20 cellular contexts compared by ENCODE assay signal in the genomic region with DNA sequence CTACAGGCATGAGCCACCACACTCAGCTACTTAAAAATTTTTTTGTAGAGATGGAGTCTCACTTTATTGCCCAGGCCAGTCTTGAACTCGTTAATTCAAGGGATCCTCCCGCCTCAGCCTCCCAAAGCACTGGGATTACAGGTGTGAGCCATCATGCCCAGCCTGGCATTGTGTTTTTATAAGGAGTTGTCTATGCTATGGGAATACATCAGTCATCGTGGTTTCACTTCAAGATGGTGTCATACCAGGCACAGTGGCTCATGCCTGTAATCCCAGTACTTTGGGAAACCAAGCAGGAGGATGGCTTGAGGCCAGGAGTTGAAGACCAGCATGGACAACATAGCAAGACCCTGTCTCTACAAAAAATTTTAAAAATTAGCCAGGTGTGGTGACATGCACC.
"Had no signal": no experiment of that assay in that cellular context is flagged by ENCODE, and none has a peak within 500 bp of the region (broad histone marks: within the 10 kb centered on the region; RNA-seq: fewer than 3 reads in every experiment).

No MANE protein-coding gene starts in this region.

- DNase-seq: activated CD4-positive, alpha-beta memory T cell treated with anti-CD3 and anti-CD28 coated beads, Interleukin-2, amount 10 ng/mL, durations not matched to agents 7 days and 5 days; activated CD4-positive, alpha-beta T cell treated with anti-CD3 and anti-CD28 coated beads for 1 hour; activated CD4-positive, alpha-beta T cell treated with anti-CD3 and anti-CD28 coated beads, Interleukin-2, amount 10 ng/mL, durations not matched to agents 7 days and 5 days; activated naive CD4-positive, alpha-beta T cell; activated T-cell treated with anti-CD3 and anti-CD28 coated beads, Interleukin-2, amount 50 U/mL, for 48 hours; effector CD8-positive, alpha-beta T cell; hippocampal formation; left colon; midbrain; naive thymus-derived CD4-positive, alpha-beta T cell; right cardiac atrium; stimulated activated CD4-positive, alpha-beta T cell treated with anti-CD3 and anti-CD28 coated beads, Interleukin-2, amount 100 ng/mL, for 48 hours; stimulated activated naive CD4-positive, alpha-beta T cell treated with Interleukin-2 at 50 U/mL for 16 hours; T-helper 2 cell; testis; transverse colon had no signal

- H3K27ac ChIP-seq: gastroesophageal sphincter, parathyroid adenoma, testis, transverse colon had no signal

- H3K4me1 ChIP-seq: parathyroid adenoma, testis had no signal

- H3K9me3 ChIP-seq: gastroesophageal sphincter, testis, transverse colon had no signal

- H3K4me3 ChIP-seq: gastroesophageal sphincter, testis, transverse colon had no signal

- H3K27me3 ChIP-seq: gastroesophageal sphincter, testis, transverse colon had no signal

- ATAC-seq: activated naive CD4-positive, alpha-beta T cell treated with anti-CD3 and anti-CD28 coated beads, Interleukin-2, amount 50 U/mL, for 72 hours; gastroesophageal sphincter; left colon; naive thymus-derived CD4-positive, alpha-beta T cell; WTC11 had no signal

- H3K36me3 ChIP-seq: gastroesophageal sphincter, transverse colon had no signal
